3 cellular contexts compared by ENCODE assay signal in the genomic region with DNA sequence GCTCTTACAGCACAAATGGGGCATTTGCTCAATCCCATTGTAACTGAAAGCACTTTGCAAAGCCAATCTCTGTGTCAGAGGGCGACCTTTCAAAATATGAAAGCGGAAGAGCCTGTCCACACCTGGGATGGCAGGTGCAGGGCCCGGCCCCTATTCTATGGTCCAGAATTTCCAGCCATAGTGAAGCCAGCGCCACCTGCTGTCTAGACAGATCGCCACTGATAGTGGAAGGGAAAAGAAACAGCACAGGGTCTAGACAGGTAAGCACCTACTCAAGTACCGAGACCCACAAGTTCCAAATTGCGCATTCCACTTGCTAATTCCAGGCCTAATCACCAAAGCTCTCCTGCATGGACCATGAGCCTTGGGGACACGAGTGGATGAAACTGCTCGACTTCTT.
TF ChIP-seq lines count a peak whose summit lies in the region.

No MANE protein-coding gene starts in this region.

TF ChIP-seq in HCT116, 20 proteins besides CTCF, POLR2A, EP300 and RAD21 (continued from another document):
- TF ChIP-seq, protein P1, sequence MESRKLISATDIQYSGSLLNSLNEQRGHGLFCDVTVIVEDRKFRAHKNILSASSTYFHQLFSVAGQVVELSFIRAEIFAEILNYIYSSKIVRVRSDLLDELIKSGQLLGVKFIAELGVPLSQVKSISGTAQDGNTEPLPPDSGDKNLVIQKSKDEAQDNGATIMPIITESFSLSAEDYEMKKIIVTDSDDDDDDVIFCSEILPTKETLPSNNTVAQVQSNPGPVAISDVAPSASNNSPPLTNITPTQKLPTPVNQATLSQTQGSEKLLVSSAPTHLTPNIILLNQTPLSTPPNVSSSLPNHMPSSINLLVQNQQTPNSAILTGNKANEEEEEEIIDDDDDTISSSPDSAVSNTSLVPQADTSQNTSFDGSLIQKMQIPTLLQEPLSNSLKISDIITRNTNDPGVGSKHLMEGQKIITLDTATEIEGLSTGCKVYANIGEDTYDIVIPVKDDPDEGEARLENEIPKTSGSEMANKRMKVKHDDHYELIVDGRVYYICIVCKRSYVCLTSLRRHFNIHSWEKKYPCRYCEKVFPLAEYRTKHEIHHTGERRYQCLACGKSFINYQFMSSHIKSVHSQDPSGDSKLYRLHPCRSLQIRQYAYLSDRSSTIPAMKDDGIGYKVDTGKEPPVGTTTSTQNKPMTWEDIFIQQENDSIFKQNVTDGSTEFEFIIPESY (IDR thresholded peaks at IDR 0.05; ENCODE audit: extremely low read depth, insufficient replicate concordance, low read length), result no peak
- TF ChIP-seq, protein P2, sequence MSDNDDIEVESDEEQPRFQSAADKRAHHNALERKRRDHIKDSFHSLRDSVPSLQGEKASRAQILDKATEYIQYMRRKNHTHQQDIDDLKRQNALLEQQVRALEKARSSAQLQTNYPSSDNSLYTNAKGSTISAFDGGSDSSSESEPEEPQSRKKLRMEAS (IDR thresholded peaks at IDR 0.05), result no peak
- TF ChIP-seq, protein P3, sequence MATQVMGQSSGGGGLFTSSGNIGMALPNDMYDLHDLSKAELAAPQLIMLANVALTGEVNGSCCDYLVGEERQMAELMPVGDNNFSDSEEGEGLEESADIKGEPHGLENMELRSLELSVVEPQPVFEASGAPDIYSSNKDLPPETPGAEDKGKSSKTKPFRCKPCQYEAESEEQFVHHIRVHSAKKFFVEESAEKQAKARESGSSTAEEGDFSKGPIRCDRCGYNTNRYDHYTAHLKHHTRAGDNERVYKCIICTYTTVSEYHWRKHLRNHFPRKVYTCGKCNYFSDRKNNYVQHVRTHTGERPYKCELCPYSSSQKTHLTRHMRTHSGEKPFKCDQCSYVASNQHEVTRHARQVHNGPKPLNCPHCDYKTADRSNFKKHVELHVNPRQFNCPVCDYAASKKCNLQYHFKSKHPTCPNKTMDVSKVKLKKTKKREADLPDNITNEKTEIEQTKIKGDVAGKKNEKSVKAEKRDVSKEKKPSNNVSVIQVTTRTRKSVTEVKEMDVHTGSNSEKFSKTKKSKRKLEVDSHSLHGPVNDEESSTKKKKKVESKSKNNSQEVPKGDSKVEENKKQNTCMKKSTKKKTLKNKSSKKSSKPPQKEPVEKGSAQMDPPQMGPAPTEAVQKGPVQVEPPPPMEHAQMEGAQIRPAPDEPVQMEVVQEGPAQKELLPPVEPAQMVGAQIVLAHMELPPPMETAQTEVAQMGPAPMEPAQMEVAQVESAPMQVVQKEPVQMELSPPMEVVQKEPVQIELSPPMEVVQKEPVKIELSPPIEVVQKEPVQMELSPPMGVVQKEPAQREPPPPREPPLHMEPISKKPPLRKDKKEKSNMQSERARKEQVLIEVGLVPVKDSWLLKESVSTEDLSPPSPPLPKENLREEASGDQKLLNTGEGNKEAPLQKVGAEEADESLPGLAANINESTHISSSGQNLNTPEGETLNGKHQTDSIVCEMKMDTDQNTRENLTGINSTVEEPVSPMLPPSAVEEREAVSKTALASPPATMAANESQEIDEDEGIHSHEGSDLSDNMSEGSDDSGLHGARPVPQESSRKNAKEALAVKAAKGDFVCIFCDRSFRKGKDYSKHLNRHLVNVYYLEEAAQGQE (IDR thresholded peaks at IDR 0.05; ENCODE audit: low read depth), result no peak

TF ChIP-seq in WTC11, 78 proteins besides CTCF, POLR2A, EP300 and RAD21 (continued from another document):
- TF ChIP-seq, protein P4, sequence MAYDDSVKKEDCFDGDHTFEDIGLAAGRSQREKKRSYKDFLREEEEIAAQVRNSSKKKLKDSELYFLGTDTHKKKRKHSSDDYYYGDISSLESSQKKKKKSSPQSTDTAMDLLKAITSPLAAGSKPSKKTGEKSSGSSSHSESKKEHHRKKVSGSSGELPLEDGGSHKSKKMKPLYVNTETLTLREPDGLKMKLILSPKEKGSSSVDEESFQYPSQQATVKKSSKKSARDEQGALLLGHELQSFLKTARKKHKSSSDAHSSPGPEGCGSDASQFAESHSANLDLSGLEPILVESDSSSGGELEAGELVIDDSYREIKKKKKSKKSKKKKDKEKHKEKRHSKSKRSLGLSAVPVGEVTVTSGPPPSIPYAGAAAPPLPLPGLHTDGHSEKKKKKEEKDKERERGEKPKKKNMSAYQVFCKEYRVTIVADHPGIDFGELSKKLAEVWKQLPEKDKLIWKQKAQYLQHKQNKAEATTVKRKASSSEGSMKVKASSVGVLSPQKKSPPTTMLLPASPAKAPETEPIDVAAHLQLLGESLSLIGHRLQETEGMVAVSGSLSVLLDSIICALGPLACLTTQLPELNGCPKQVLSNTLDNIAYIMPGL (CRISPR knock-in tag; IDR thresholded peaks at IDR 0.05), result no peak
- TF ChIP-seq, protein P5, sequence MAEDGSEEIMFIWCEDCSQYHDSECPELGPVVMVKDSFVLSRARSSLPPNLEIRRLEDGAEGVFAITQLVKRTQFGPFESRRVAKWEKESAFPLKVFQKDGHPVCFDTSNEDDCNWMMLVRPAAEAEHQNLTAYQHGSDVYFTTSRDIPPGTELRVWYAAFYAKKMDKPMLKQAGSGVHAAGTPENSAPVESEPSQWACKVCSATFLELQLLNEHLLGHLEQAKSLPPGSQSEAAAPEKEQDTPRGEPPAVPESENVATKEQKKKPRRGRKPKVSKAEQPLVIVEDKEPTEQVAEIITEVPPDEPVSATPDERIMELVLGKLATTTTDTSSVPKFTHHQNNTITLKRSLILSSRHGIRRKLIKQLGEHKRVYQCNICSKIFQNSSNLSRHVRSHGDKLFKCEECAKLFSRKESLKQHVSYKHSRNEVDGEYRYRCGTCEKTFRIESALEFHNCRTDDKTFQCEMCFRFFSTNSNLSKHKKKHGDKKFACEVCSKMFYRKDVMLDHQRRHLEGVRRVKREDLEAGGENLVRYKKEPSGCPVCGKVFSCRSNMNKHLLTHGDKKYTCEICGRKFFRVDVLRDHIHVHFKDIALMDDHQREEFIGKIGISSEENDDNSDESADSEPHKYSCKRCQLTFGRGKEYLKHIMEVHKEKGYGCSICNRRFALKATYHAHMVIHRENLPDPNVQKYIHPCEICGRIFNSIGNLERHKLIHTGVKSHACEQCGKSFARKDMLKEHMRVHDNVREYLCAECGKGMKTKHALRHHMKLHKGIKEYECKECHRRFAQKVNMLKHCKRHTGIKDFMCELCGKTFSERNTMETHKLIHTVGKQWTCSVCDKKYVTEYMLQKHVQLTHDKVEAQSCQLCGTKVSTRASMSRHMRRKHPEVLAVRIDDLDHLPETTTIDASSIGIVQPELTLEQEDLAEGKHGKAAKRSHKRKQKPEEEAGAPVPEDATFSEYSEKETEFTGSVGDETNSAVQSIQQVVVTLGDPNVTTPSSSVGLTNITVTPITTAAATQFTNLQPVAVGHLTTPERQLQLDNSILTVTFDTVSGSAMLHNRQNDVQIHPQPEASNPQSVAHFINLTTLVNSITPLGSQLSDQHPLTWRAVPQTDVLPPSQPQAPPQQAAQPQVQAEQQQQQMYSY (CRISPR knock-in tag; IDR thresholded peaks at IDR 0.05), result no peak
- TF ChIP-seq, protein P2 (CRISPR knock-in tag; IDR thresholded peaks at IDR 0.05), result no peak

TF ChIP-seq in liver, 16 proteins besides CTCF, POLR2A, EP300 and RAD21 (continued from another document):
- TF ChIP-seq, protein P3 (IDR thresholded peaks at IDR 0.05), result no peak
- TF ChIP-seq TAF1 (conservative IDR thresholded peaks at IDR 0.05) (no peak), GABPA (IDR thresholded peaks at IDR 0.05 in 1 of 2, conservative IDR thresholded peaks at IDR 0.05 in 1 of 2) (no peak), FOXA2 (IDR thresholded peaks at IDR 0.05) (no peak), SP1 (IDR thresholded peaks at IDR 0.05) (no peak), RXRA (IDR thresholded peaks at IDR 0.05) (no peak), FOXA1 (IDR thresholded peaks at IDR 0.05) (no peak), YY1 (IDR thresholded peaks at IDR 0.05) (no peak), JUND (IDR thresholded peaks at IDR 0.05) (no peak), HNF4A (conservative IDR thresholded peaks at IDR 0.05) (no peak)
- TF ChIP-seq, protein P1 (IDR thresholded peaks at IDR 0.05), result no peak
- TF ChIP-seq, protein P6, sequence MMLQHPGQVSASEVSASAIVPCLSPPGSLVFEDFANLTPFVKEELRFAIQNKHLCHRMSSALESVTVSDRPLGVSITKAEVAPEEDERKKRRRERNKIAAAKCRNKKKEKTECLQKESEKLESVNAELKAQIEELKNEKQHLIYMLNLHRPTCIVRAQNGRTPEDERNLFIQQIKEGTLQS (IDR thresholded peaks at IDR 0.05), result no peak
- TF ChIP-seq, protein P2 (IDR thresholded peaks at IDR 0.05), result no peak
